10 cellular contexts compared by ENCODE assay signal in genomic region chr1:13583964-13584791, GRCh38. TPM values are rescaled to one million over a fixed set of nuclear protein-coding genes. Genes with fewer than 3 reads are reported as not detected.
DNase-seq lines count a peak whose midpoint lies in the region; TF ChIP-seq lines count a peak whose summit lies in the region.
"Had no signal": no experiment of that assay in that cellular context is flagged by ENCODE, and none has a peak within 500 bp of the region (broad histone marks: within the 10 kb centered on the region; RNA-seq: fewer than 3 reads in every experiment).

No MANE protein-coding gene starts in this region.

- in situ Hi-C loops in HAP-1 (cut with MboI; ENCODE audit: low sequenced_read_pairs), result no loop called here

- H3K9me3 ChIP-seq in HAP-1, result no peaks in the 10 kb centered on the region
- no peaks in the 10 kb centered on the region for H3K9me3 ChIP-seq in breast epithelium

- H3K4me1 ChIP-seq in HAP-1 (peaks cover 42% of the 10 kb centered on the region), breast epithelium (no peaks in the 10 kb centered on the region)

- H3K4me3 ChIP-seq in HAP-1, result peak overlapping the region; percentile 76
- H3K4me3 ChIP-seq in breast epithelium, result peak overlapping the region; percentile 55 to 80 (median 62)
- H3K4me3 ChIP-seq in skeletal muscle cell (ENCODE audit: low read depth, low read length), result peak overlapping the region; percentile 37
- H3K4me3 ChIP-seq: PC-9 had no signal

- peak overlapping the region; percentile 90 to 97 for H3K27ac ChIP-seq in breast epithelium
- H3K27ac ChIP-seq: PC-9 had no signal

- peaks cover 5% of the 10 kb centered on the region for H3K36me3 ChIP-seq in HAP-1 (replicated peaks)
- H3K36me3 ChIP-seq in breast epithelium, result no peaks in the 10 kb centered on the region

- intact Hi-C loops in breast epithelium (cut with DNase I; ENCODE audit: low total_unique reads), result loop anchor here (5.0 kb wide), 1 partner anchor 1953 kb away; no protein-coding TSS in a partner anchor

- no peak for TF ChIP-seq POLR2A in breast epithelium (IDR thresholded peaks at IDR 0.05)

- no peak for TF ChIP-seq CTCF in breast epithelium (IDR thresholded peaks at IDR 0.05)

- peak; percentile 23 to 65 for DNase-seq in HAP-1 (ENCODE audit: low spot score in 2 of 2)
- peak in 1 of 2 donors; percentile 79 for DNase-seq in breast epithelium (ENCODE audit: low spot score in 2 of 2)
- DNase-seq in iPS-NIHi7 (ENCODE audit: extremely low spot score), result peak; percentile 52
- DNase-seq in skeletal muscle cell (ENCODE audit: low read depth), result no peak
- DNase-seq in NCI-H345 treated with DMSO at 0.1 percent for 48 hours (lab: John Stamatoyannopoulos, UW; ENCODE audit: unreplicated experiment), result no peak
- no peak for DNase-seq in activated gamma-delta T cell treated with Interleukin-2 at 50 U/mL for 16 hours
- DNase-seq in EL, result no peak
- DNase-seq in NK-92 treated with Interleukin-12 subunit alpha and Interleukin-12 subunit beta, amount 100 ng/mL, for 24 hours (lab: John Stamatoyannopoulos, UW), result no peak
- DNase-seq: activated naive CD8-positive, alpha-beta T cell treated with anti-CD3 and anti-CD28 coated beads, Interleukin-2, amount 10 ng/mL, durations not matched to agents 7 days and 5 days; PC-9 had no signal

- H3K27me3 ChIP-seq in HAP-1 (ENCODE audit: low read depth) (no peaks in the 10 kb centered on the region), breast epithelium (peaks cover 0 to 27% of the 10 kb centered on the region in 2 donors)

RNA-seq across cellular contexts. Expression of gene PDPN, which starts 0.5 kb away (rescaled TPM):
- total RNA-seq in breast epithelium, result 10 to 100 TPM; 18.1 to 38.8 (median 29.2) TPM
- total RNA-seq: activated naive CD8-positive, alpha-beta T cell treated with anti-CD3 and anti-CD28 coated beads, Interleukin-2, amount 10 ng/mL, durations not matched to agents 7 days and 5 days; PC-9 had no signal

Comparison
In these comparisons a context has a peak if more than half of its experiments do, and no peak if none do; other contexts are left out.
1. DNase-seq: peak in HAP-1 (2 of 2) and iPS-NIHi7 (single experiment); none in skeletal muscle cell (single experiment), NCI-H345 treated with DMSO at 0.1 percent for 48 hours (single experiment), activated gamma-delta T cell treated with Interleukin-2 at 50 U/mL for 16 hours (single experiment), EL (single experiment) and NK-92 treated with Interleukin-12 subunit alpha and Interleukin-12 subunit beta, amount 100 ng/mL, for 24 hours (single experiment).
2. Peak in every context shown above with its lines, with median percentiles within 50 percentile points of each other: H3K4me3 ChIP-seq.